ENCODE assay signal across 11 cellular contexts in the genomic region with DNA sequence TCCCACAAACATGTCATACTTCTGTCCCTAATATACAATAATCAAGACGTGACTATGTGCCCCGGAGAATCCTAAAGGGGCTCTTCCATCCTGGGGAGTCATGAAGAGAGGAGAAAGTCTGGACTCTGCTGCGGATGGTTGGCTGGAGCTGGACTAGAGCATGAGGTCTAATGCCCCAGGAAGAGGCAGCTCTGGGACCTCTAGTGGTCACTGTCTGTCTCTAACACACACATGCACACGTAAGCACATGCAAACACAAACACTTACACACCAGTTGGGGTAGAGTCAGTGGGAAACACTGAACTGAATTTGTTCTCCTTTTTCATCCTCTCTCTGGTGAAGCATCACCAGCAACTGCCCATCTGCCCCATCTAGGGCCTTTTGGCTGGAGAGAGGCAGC.
DNase-seq lines count a peak whose midpoint lies in the region; ATAC-seq, FAIRE-seq and TF ChIP-seq lines count a peak whose summit lies in the region.
"Had no signal": no experiment of that assay in that cellular context is flagged by ENCODE, and none has a peak within 500 bp of the region (broad histone marks: within the 10 kb centered on the region; RNA-seq: fewer than 3 reads in every experiment).

No MANE protein-coding gene starts in this region.

- no peaks in the 10 kb centered on the region for H3K9me3 Mint-ChIP-seq in CD8-positive, alpha-beta T cell
- peaks cover 0 to 4% (median 2%) of the 10 kb centered on the region in 8 donors for H3K9me3 Mint-ChIP-seq in CD4-positive, alpha-beta memory T cell

- H3K4me1 ChIP-seq in CD8-positive, alpha-beta T cell (ENCODE audit: insufficient read depth, low read length), result no peaks in the 10 kb centered on the region
- H3K4me1 ChIP-seq in CD4-positive, alpha-beta memory T cell (ENCODE audit: insufficient read depth, low read length), result no peaks in the 10 kb centered on the region

- POLR2A ChIA-PET in CD8-positive, alpha-beta T cell (lab: Charles Lee), result no interaction called here
- POLR2A ChIA-PET in CD4-positive, alpha-beta memory T cell (lab: Charles Lee; ENCODE audit: partially characterized antibody), result no interaction called here

- no peak overlapping the region for H3K27ac ChIP-seq in CD8-positive, alpha-beta T cell (ENCODE audit: low read depth, low read length)
- H3K27ac ChIP-seq in CD4-positive, alpha-beta memory T cell (ENCODE audit: low read depth, low read length), result no peak overlapping the region
- H3K27ac ChIP-seq: coronary artery had no signal

- H3K9me3 ChIP-seq in CD8-positive, alpha-beta T cell (ENCODE audit: low read length), result no peaks in the 10 kb centered on the region
- no peaks in the 10 kb centered on the region for H3K9me3 ChIP-seq in CD4-positive, alpha-beta memory T cell (ENCODE audit: control insufficient read depth in 1 of 2, low read length in 2 of 2)

- ATAC-seq in CD8-positive, alpha-beta T cell, result no peak
- ATAC-seq in HG03196 (IDR thresholded peaks at IDR 0.05; ENCODE audit: unreplicated experiment), result no peak

- H3K4me3 ChIP-seq in bronchial epithelial cell (ENCODE audit: low read depth, low read length), result no peak overlapping the region
- no peak overlapping the region for H3K4me3 ChIP-seq in CD8-positive, alpha-beta T cell (ENCODE audit: low read depth, low read length)
- no peak overlapping the region for H3K4me3 ChIP-seq in CD4-positive, alpha-beta memory T cell (ENCODE audit: low read length in 2 of 2)
- H3K4me3 ChIP-seq: coronary artery had no signal

- H3K36me3 ChIP-seq in bronchial epithelial cell (ENCODE audit: control insufficient read depth, insufficient read depth, low read length), result no peaks in the 10 kb centered on the region
- no peaks in the 10 kb centered on the region for H3K36me3 ChIP-seq in CD8-positive, alpha-beta T cell (ENCODE audit: insufficient read depth, low read length)
- H3K36me3 ChIP-seq in CD4-positive, alpha-beta memory T cell (ENCODE audit: insufficient read depth, low read length), result no peaks in the 10 kb centered on the region

- no peak overlapping the region for H3K4me3 Mint-ChIP-seq in CD8-positive, alpha-beta T cell
- no peak overlapping the region for H3K4me3 Mint-ChIP-seq in CD4-positive, alpha-beta memory T cell

- DNase-seq in GM10266 (ENCODE audit: extremely low spot score) (no peak), HuH-7 (ENCODE audit: low spot score) (peak; percentile 44), bronchial epithelial cell (ENCODE audit: low read depth) (no peak), nucleus accumbens (lab: John Stamatoyannopoulos, UW) (peak in 29 of 56 donors; percentile 2 to 48 (median 20)), NCI-H1105 (lab: John Stamatoyannopoulos, UW) (no peak)
- DNase-seq in CD8-positive, alpha-beta T cell, result no peak
- DNase-seq in CD4-positive, alpha-beta memory T cell, result no peak
- DNase-seq: GF-D8, NCI-H2107 had no signal

- H3K36me3 Mint-ChIP-seq in CD8-positive, alpha-beta T cell, result no peaks in the 10 kb centered on the region
- no peaks in the 10 kb centered on the region for H3K36me3 Mint-ChIP-seq in CD4-positive, alpha-beta memory T cell

- no peak for FAIRE-seq in bronchial epithelial cell (lab: Jason Lieb, UNC)

- no peak overlapping the region for H3K27ac Mint-ChIP-seq in CD8-positive, alpha-beta T cell
- no peak overlapping the region for H3K27ac Mint-ChIP-seq in CD4-positive, alpha-beta memory T cell

- intact Hi-C loops in CD8-positive, alpha-beta T cell (cut with DNase I, micrococcal nuclease), result no loop called here
- intact Hi-C loops in CD4-positive, alpha-beta memory T cell (cut with micrococcal nuclease), result no loop called here

- TF ChIP-seq CTCF in GM10266 (IDR thresholded peaks at IDR 0.05; ENCODE audit: control insufficient read depth, insufficient read depth, low read depth, missing control alignments), result peak; percentile 26
- peak; percentile 28 for TF ChIP-seq CTCF in bronchial epithelial cell (IDR thresholded peaks at IDR 0.05; ENCODE audit: insufficient read depth, low read length, severe bottlenecking)
- no peak for TF ChIP-seq CTCF in CD8-positive, alpha-beta T cell (IDR thresholded peaks at IDR 0.05)

- CTCF ChIA-PET in CD8-positive, alpha-beta T cell (lab: Charles Lee), result no interaction called here
- CTCF ChIA-PET in CD4-positive, alpha-beta memory T cell (lab: Charles Lee; ENCODE audit: partially characterized antibody), result no interaction called here

- no peaks in the 10 kb centered on the region for H3K4me1 Mint-ChIP-seq in CD8-positive, alpha-beta T cell (ENCODE audit: low read depth)
- no peaks in the 10 kb centered on the region for H3K4me1 Mint-ChIP-seq in CD4-positive, alpha-beta memory T cell

- no peaks in the 10 kb centered on the region for H3K27me3 Mint-ChIP-seq in CD8-positive, alpha-beta T cell (ENCODE audit: low read depth)
- H3K27me3 Mint-ChIP-seq in CD4-positive, alpha-beta memory T cell, result no peaks in the 10 kb centered on the region

- H3K27me3 ChIP-seq in bronchial epithelial cell (ENCODE audit: control insufficient read depth, insufficient read depth, low read length), result no peaks in the 10 kb centered on the region
- H3K27me3 ChIP-seq in CD8-positive, alpha-beta T cell (ENCODE audit: insufficient read depth, low read length), result no peaks in the 10 kb centered on the region
- H3K27me3 ChIP-seq in CD4-positive, alpha-beta memory T cell (ENCODE audit: insufficient read depth, low read length), result no peaks in the 10 kb centered on the region

Comparison
In these comparisons a context has a peak if more than half of its experiments do, and no peak if none do; other contexts are left out.
1. DNase-seq: peak in HuH-7 (single experiment) and nucleus accumbens (29 of 56); none in GM10266 (single experiment), bronchial epithelial cell (single experiment), CD8-positive, alpha-beta T cell (0 of 7), CD4-positive, alpha-beta memory T cell (0 of 5) and NCI-H1105 (single experiment).